8 cellular contexts compared by ENCODE assay signal in genomic region chr6:27096834-27097511, GRCh38.
DNase-seq lines count a peak whose midpoint lies in the region; ATAC-seq, FAIRE-seq and TF ChIP-seq lines count a peak whose summit lies in the region.

No MANE protein-coding gene starts in this region.

- peak; percentile 52 for TF ChIP-seq POLR2A in A549 (IDR thresholded peaks at IDR 0.05; ENCODE audit: low read length)

- WGBS in A549 (ENCODE audit: missing lambda C conversion rate), result under 1% methylated on average over 30 of the region's 45 CpGs
- WGBS in neuronal stem cell (ENCODE audit: extremely low coverage in 2 of 2, insufficient read length in 2 of 2, insufficient replicate concordance in 1 of 2), 2 donors, result no CpG with 5 or more reads among the region's 45 CpGs

- TF ChIP-seq CTCF in A549 (IDR thresholded peaks at IDR 0.05) (no peak), GM20000 (IDR thresholded peaks at IDR 0.05; ENCODE audit: extremely low read depth, missing control alignments) (no peak)
- TF ChIP-seq CTCF in activated CD8-positive, alpha-beta T cell treated with anti-CD3 and anti-CD28 coated beads for 36 hours (IDR thresholded peaks at IDR 0.05), result no peak

- H3K9ac ChIP-seq in neuronal stem cell (ENCODE audit: low read depth, low read length, poor library complexity), result peak overlapping the region; percentile 70

- no peak overlapping the region for H2AK5ac ChIP-seq in neuronal stem cell (ENCODE audit: low read depth, low read length)

- H4K8ac ChIP-seq in neuronal stem cell (ENCODE audit: low read depth, low read length), result no peak overlapping the region

- H3K4ac ChIP-seq in neuronal stem cell (ENCODE audit: low read length), result no peak overlapping the region

- peak overlapping the region; percentile 30 for H3K18ac ChIP-seq in neuronal stem cell (ENCODE audit: low read length)

- intact Hi-C loops in activated CD8-positive, alpha-beta T cell treated with anti-CD3 and anti-CD28 coated beads for 36 hours (cut with micrococcal nuclease), result no loop called here

- no peak overlapping the region for H3K27ac Mint-ChIP-seq in activated CD8-positive, alpha-beta T cell treated with anti-CD3 and anti-CD28 coated beads for 36 hours

- TF ChIP-seq EP300 in A549 (IDR thresholded peaks at IDR 0.05), result no peak

- no peak overlapping the region for H4K91ac ChIP-seq in neuronal stem cell (ENCODE audit: low read depth, low read length, poor library complexity)

- H3K4me1 Mint-ChIP-seq in activated CD8-positive, alpha-beta T cell treated with anti-CD3 and anti-CD28 coated beads for 36 hours (ENCODE audit: low read depth), result peaks cover 9% of the 10 kb centered on the region

- H2BK5ac ChIP-seq in neuronal stem cell (ENCODE audit: low read length), result no peak overlapping the region

- H3K4me2 ChIP-seq in A549 (peak overlapping the region; percentile 82), neuronal stem cell (ENCODE audit: insufficient read depth, low read length, poor library complexity, severe bottlenecking) (peak overlapping the region; percentile 63)

- no peak overlapping the region for H3K23ac ChIP-seq in neuronal stem cell (ENCODE audit: low read depth, low read length, poor library complexity)

- H3K27ac ChIP-seq in A549, result peak overlapping the region; percentile 75 to 88
- H3K27ac ChIP-seq in neuronal stem cell (replicated peaks; ENCODE audit: low read length), result no peak overlapping the region

- no peak for TF ChIP-seq RAD21 in A549 (conservative IDR thresholded peaks at IDR 0.05 in 1 of 2, IDR thresholded peaks at IDR 0.05 in 1 of 2)

- peaks cover 0 to 57% (median 23%) of the 10 kb centered on the region in 3 experiments for H3K27me3 ChIP-seq in neuronal stem cell (ENCODE audit: control insufficient read depth in 3 of 3, insufficient read depth in 3 of 3, low read depth in 1 of 3, low read length in 3 of 3)

- CTCF ChIA-PET in A549 (lab: Yijun Ruan, JAX), result interaction anchor here (1.0 kb wide), 1 partner anchor 30 kb away, joined by 4 read pairs; no protein-coding TSS in a partner anchor
- CTCF ChIA-PET in activated CD8-positive, alpha-beta T cell treated with anti-CD3 and anti-CD28 coated beads for 36 hours (lab: Charles Lee), result no interaction called here

- ATAC-seq in A549 (peak; percentile 91 to 92), GM18519 (IDR thresholded peaks at IDR 0.05; ENCODE audit: low FRiP score, unreplicated experiment) (no peak), HG03175 (IDR thresholded peaks at IDR 0.05; ENCODE audit: unreplicated experiment) (no peak), HG03196 (IDR thresholded peaks at IDR 0.05; ENCODE audit: unreplicated experiment) (no peak)
- ATAC-seq in activated CD8-positive, alpha-beta T cell treated with anti-CD3 and anti-CD28 coated beads for 36 hours, result peak; percentile 76

- POLR2A ChIA-PET in A549 (lab: Yijun Ruan, JAX), result no interaction called here
- POLR2A ChIA-PET in activated CD8-positive, alpha-beta T cell treated with anti-CD3 and anti-CD28 coated beads for 36 hours (lab: Charles Lee), result interaction anchor here (0.9 to 1.3 kb wide), 2 partner anchors 32 to 42 kb away, joined by 3 read pairs; a partner anchor contains a TSS

- H3K9me3 ChIP-seq in A549 (no peaks in the 10 kb centered on the region), neuronal stem cell (replicated peaks in 1 of 2; ENCODE audit: control insufficient read depth in 2 of 2, insufficient read depth in 1 of 2, low read depth in 1 of 2, low read length in 2 of 2) (peaks cover 0 to 12% of the 10 kb centered on the region in 2 donors)

- H3K9me3 Mint-ChIP-seq in activated CD8-positive, alpha-beta T cell treated with anti-CD3 and anti-CD28 coated beads for 36 hours, result peaks cover 1% of the 10 kb centered on the region

- no peaks in the 10 kb centered on the region for H3K36me3 ChIP-seq in neuronal stem cell (replicated peaks in 1 of 2; ENCODE audit: control insufficient read depth in 2 of 2, insufficient read depth in 2 of 2, low read length in 2 of 2)

- H2BK15ac ChIP-seq in neuronal stem cell (ENCODE audit: low read length), result no peak overlapping the region

- H3K4me3 ChIP-seq in A549 (peak overlapping the region; percentile 57), neuronal stem cell (ENCODE audit: low read length in 2 of 2) (peak overlapping the region; percentile 36 to 80)

- H3K4me1 ChIP-seq in A549 (peaks cover 15% of the 10 kb centered on the region), neuronal stem cell (ENCODE audit: control insufficient read depth in 2 of 2, insufficient read depth in 1 of 2, low read depth in 1 of 2, low read length in 2 of 2) (peaks cover 0 to 1% of the 10 kb centered on the region in 2 donors)

- no peaks in the 10 kb centered on the region for H3K36me3 Mint-ChIP-seq in activated CD8-positive, alpha-beta T cell treated with anti-CD3 and anti-CD28 coated beads for 36 hours (ENCODE audit: low read depth)

- H3K14ac ChIP-seq in neuronal stem cell (ENCODE audit: low read length), result no peak overlapping the region

- peaks cover 50% of the 10 kb centered on the region for H3K27me3 Mint-ChIP-seq in activated CD8-positive, alpha-beta T cell treated with anti-CD3 and anti-CD28 coated beads for 36 hours

- H2BK12ac ChIP-seq in neuronal stem cell (ENCODE audit: low read length), result no peak overlapping the region

- no peak overlapping the region for H2BK120ac ChIP-seq in neuronal stem cell (ENCODE audit: low read depth, low read length)

- H2AFZ ChIP-seq in neuronal stem cell (ENCODE audit: low read length), result peak overlapping the region; percentile 89

- peak overlapping the region; percentile 76 for H3K4me3 Mint-ChIP-seq in activated CD8-positive, alpha-beta T cell treated with anti-CD3 and anti-CD28 coated beads for 36 hours

- no peaks in the 10 kb centered on the region for H3K79me1 ChIP-seq in neuronal stem cell (ENCODE audit: low read depth, low read length)

- FAIRE-seq in A549 (lab: Jason Lieb, UNC), result no peak

- DNase-seq in A549 (ENCODE audit: low read depth in 1 of 2, low spot score in 1 of 2) (peak; percentile 47 to 87), GM20000 (ENCODE audit: low spot score) (peak; percentile 46), fibroblast of gingiva (ENCODE audit: low read depth) (peak; percentile 68), neuronal stem cell (ENCODE audit: low spot score) (no peak)
- DNase-seq in activated CD8-positive, alpha-beta T cell treated with anti-CD3 and anti-CD28 coated beads for 36 hours, result peak; percentile 70

TF ChIP-seq in A549, 52 proteins besides CTCF, POLR2A, EP300 and RAD21 (continues in another document):
- peak; percentile 66 for TF ChIP-seq MAX (IDR thresholded peaks at IDR 0.05)
- no peak for TF ChIP-seq CBX2 (IDR thresholded peaks at IDR 0.05; ENCODE audit: borderline replicate concordance, low read depth)
- TF ChIP-seq HMGXB4 (CRISPR knock-in tag; IDR thresholded peaks at IDR 0.05; ENCODE audit: borderline replicate concordance), result peak; percentile 11; the same call in 1 of the 2 replicates
- TF ChIP-seq BCL3 (IDR thresholded peaks at IDR 0.05), result no peak
- TF ChIP-seq NR3C1 (IDR thresholded peaks at IDR 0.05), result no peak
- no peak for TF ChIP-seq HOXA7 (CRISPR knock-in tag; IDR thresholded peaks at IDR 0.05)
- TF ChIP-seq KDM5A (IDR thresholded peaks at IDR 0.05), result no peak
- no peak for TF ChIP-seq MAZ (IDR thresholded peaks at IDR 0.05; ENCODE audit: borderline replicate concordance, low read depth, low read length)
- TF ChIP-seq NPAS2 (CRISPR knock-in tag; IDR thresholded peaks at IDR 0.05; ENCODE audit: borderline replicate concordance), result no peak
- 0 out of 2 replicates have a peak, but pooled peaks have one; percentile 30 for TF ChIP-seq EHF (CRISPR knock-in tag; IDR thresholded peaks at IDR 0.05)
- no peak for TF ChIP-seq RNF2 (IDR thresholded peaks at IDR 0.05; ENCODE audit: borderline replicate concordance, low read depth)
- TF ChIP-seq TFCP2L1 (CRISPR knock-in tag; IDR thresholded peaks at IDR 0.05), result no peak
- TF ChIP-seq MAFK (IDR thresholded peaks at IDR 0.05; ENCODE audit: partially characterized antibody), result no peak
- TF ChIP-seq NFE2L2 (conservative IDR thresholded peaks at IDR 0.05; ENCODE audit: low read length), result no peak
- no peak for TF ChIP-seq HOXB13 (CRISPR knock-in tag; IDR thresholded peaks at IDR 0.05; ENCODE audit: low read depth)
- TF ChIP-seq PHF8 (IDR thresholded peaks at IDR 0.05; ENCODE audit: borderline replicate concordance, low read depth), result peak; percentile 26; the same call in 1 of the 2 replicates
- TF ChIP-seq E2F6 (IDR thresholded peaks at IDR 0.05; ENCODE audit: borderline replicate concordance, low read depth), result no peak
- TF ChIP-seq SREBF2 (IDR thresholded peaks at IDR 0.05), result peak; percentile 57

Comparison
In these comparisons a context has a peak if more than half of its experiments do, and no peak if none do; other contexts are left out.
1. ATAC-seq: peak in A549 (2 of 2) and activated CD8-positive, alpha-beta T cell treated with anti-CD3 and anti-CD28 coated beads for 36 hours (single experiment); none in GM18519 (single experiment), HG03175 (single experiment) and HG03196 (single experiment).